ENCODE assay signal across 28 cellular contexts in genomic region chr5:5321137-5321536, GRCh38.
DNase-seq lines count a peak whose midpoint lies in the region; ATAC-seq, FAIRE-seq and TF ChIP-seq lines count a peak whose summit lies in the region.
"Had no signal": no experiment of that assay in that cellular context is flagged by ENCODE, and none has a peak within 500 bp of the region (broad histone marks: within the 10 kb centered on the region; RNA-seq: fewer than 3 reads in every experiment).

No MANE protein-coding gene starts in this region.

- no peak overlapping the region for H3K4me3 Mint-ChIP-seq in nephron progenitor cell
- H3K4me3 Mint-ChIP-seq in stimulated activated effector memory CD8-positive, alpha-beta T cell treated with anti-CD3 and anti-CD28 coated beads, Interleukin-12 subunit alpha, Interleukin-12 subunit beta, amount 100 ng/mL, for 72 hours = no peak overlapping the region
- H3K4me3 Mint-ChIP-seq: CD14-positive monocyte; CD4-positive, alpha-beta memory T cell; CD4-positive, CD25-positive, alpha-beta regulatory T cell; CD8-positive, alpha-beta memory T cell had no signal

- peaks cover 45% of the 10 kb centered on the region for H3K4me1 Mint-ChIP-seq in nephron progenitor cell
- no peaks in the 10 kb centered on the region for H3K4me1 Mint-ChIP-seq in stimulated activated effector memory CD8-positive, alpha-beta T cell treated with anti-CD3 and anti-CD28 coated beads, Interleukin-12 subunit alpha, Interleukin-12 subunit beta, amount 100 ng/mL, for 72 hours
- H3K4me1 Mint-ChIP-seq: CD14-positive monocyte; CD4-positive, alpha-beta memory T cell; CD4-positive, CD25-positive, alpha-beta regulatory T cell; CD8-positive, alpha-beta memory T cell had no signal

- H3K4me1 ChIP-seq in HEK293 (ENCODE audit: control insufficient read depth, insufficient read depth, low read length) (peaks cover 4% of the 10 kb centered on the region; the same call in 1 of the 2 replicates), right cardiac atrium (ENCODE audit: control insufficient read depth, insufficient read depth, low read length) (no peaks in the 10 kb centered on the region)
- H3K4me1 ChIP-seq: BLaER1 had no signal

- POLR2A ChIA-PET in HEK293 (lab: Yijun Ruan, JAX) = no interaction called here

- H3K27me3 ChIP-seq in right cardiac atrium (ENCODE audit: control insufficient read depth, insufficient read depth) = no peaks in the 10 kb centered on the region
- H3K27me3 ChIP-seq: BE2C, BLaER1 had no signal

- H3K27me3 Mint-ChIP-seq in nephron progenitor cell (ENCODE audit: low read depth, poor library complexity) = no peaks in the 10 kb centered on the region
- H3K27me3 Mint-ChIP-seq: CD4-positive, alpha-beta memory T cell; CD4-positive, CD25-positive, alpha-beta regulatory T cell; CD8-positive, alpha-beta memory T cell had no signal

- peaks cover 4% of the 10 kb centered on the region for H3K36me3 Mint-ChIP-seq in nephron progenitor cell (ENCODE audit: low read depth)
- no peaks in the 10 kb centered on the region for H3K36me3 Mint-ChIP-seq in stimulated activated effector memory CD8-positive, alpha-beta T cell treated with anti-CD3 and anti-CD28 coated beads, Interleukin-12 subunit alpha, Interleukin-12 subunit beta, amount 100 ng/mL, for 72 hours
- H3K36me3 Mint-ChIP-seq: CD14-positive monocyte; CD4-positive, CD25-positive, alpha-beta regulatory T cell; CD8-positive, alpha-beta memory T cell had no signal

- CTCF ChIA-PET in HEK293 (lab: Yijun Ruan, JAX) = interaction anchor here (1.2 kb wide), 1 partner anchor 27 kb away, joined by 5 read pairs; no protein-coding TSS in a partner anchor

- no peak for DNase-seq in GM12891 (ENCODE audit: insufficient read length, low spot score)
- no peak for DNase-seq in nephron progenitor cell
- DNase-seq in NCI-H510A treated with DMSO at 0.1 percent for 48 hours (lab: John Stamatoyannopoulos, UW) = no peak
- DNase-seq in NCI-H2029 (lab: John Stamatoyannopoulos, UW) = no peak
- DNase-seq in right cardiac atrium = no peak
- no peak for DNase-seq in stimulated activated effector memory CD8-positive, alpha-beta T cell treated with anti-CD3 and anti-CD28 coated beads, Interleukin-12 subunit alpha, Interleukin-12 subunit beta, amount 100 ng/mL, for 72 hours (ENCODE audit: low spot score in 2 of 2)
- DNase-seq: 8988T; ACHN; BE2C; C1 segment of cervical spinal cord; CD4-positive, alpha-beta memory T cell; CD4-positive, CD25-positive, alpha-beta regulatory T cell; CD8-positive, alpha-beta memory T cell; COR-L47; DMS 273 treated with DMSO at 0.1 percent for 48 hours; DMS153; DMS53; DMS79; DND-41; EL; GDM1 had no signal

- ATAC-seq in right cardiac atrium = no peak
- no peak for ATAC-seq in stimulated activated effector memory CD8-positive, alpha-beta T cell treated with anti-CD3 and anti-CD28 coated beads, Interleukin-12 subunit alpha, Interleukin-12 subunit beta, amount 100 ng/mL, for 72 hours
- ATAC-seq: GM12878 had no signal

- no peaks in the 10 kb centered on the region for H3K36me3 ChIP-seq in HEK293 (ENCODE audit: control insufficient read depth in 2 of 2, insufficient read depth in 1 of 2, low read length in 2 of 2)
- H3K36me3 ChIP-seq: BE2C, BLaER1 had no signal

- H3K9me3 ChIP-seq in HEK293 (ENCODE audit: control insufficient read depth, insufficient read depth, low read depth, low read length) = no peaks in the 10 kb centered on the region
- H3K9me3 ChIP-seq in right cardiac atrium (ENCODE audit: control insufficient read depth, low read length) = peaks cover 5% of the 10 kb centered on the region
- H3K9me3 ChIP-seq: BE2C had no signal

- peak; percentile 40 for FAIRE-seq in GM12891 (lab: Jason Lieb, UNC)
- FAIRE-seq: A204.1, GM12878, GM19239 had no signal

- H3K4me3 ChIP-seq in HEK293 (ENCODE audit: low read depth, low read length) = no peak overlapping the region
- H3K4me3 ChIP-seq in right cardiac atrium (ENCODE audit: low read length) = no peak overlapping the region
- H3K4me3 ChIP-seq: BLaER1, GM12878 had no signal

- no peak for TF ChIP-seq CTCF in HEK293 (tag by site-specific recombination; IDR thresholded peaks at IDR 0.05)
- no peak for TF ChIP-seq CTCF in VCaP (conservative IDR thresholded peaks at IDR 0.05)
- no peak for TF ChIP-seq CTCF in nephron progenitor cell (IDR thresholded peaks at IDR 0.05)

- H3K27ac Mint-ChIP-seq in nephron progenitor cell = peak overlapping the region; percentile 57
- H3K27ac Mint-ChIP-seq in stimulated activated effector memory CD8-positive, alpha-beta T cell treated with anti-CD3 and anti-CD28 coated beads, Interleukin-12 subunit alpha, Interleukin-12 subunit beta, amount 100 ng/mL, for 72 hours = no peak overlapping the region
- H3K27ac Mint-ChIP-seq: CD14-positive monocyte; CD4-positive, alpha-beta memory T cell; CD8-positive, alpha-beta memory T cell had no signal

- H3K27ac ChIP-seq in HEK293 (ENCODE audit: extremely low read depth, low read depth, low read length) = no peak overlapping the region
- H3K27ac ChIP-seq in VCaP = peak overlapping the region; percentile 95
- no peak overlapping the region for H3K27ac ChIP-seq in right cardiac atrium (ENCODE audit: low read length)
- H3K27ac ChIP-seq: BLaER1 had no signal

- peaks cover 4% of the 10 kb centered on the region for H3K9me3 Mint-ChIP-seq in nephron progenitor cell
- H3K9me3 Mint-ChIP-seq in stimulated activated effector memory CD8-positive, alpha-beta T cell treated with anti-CD3 and anti-CD28 coated beads, Interleukin-12 subunit alpha, Interleukin-12 subunit beta, amount 100 ng/mL, for 72 hours = peaks cover 10% of the 10 kb centered on the region

- TF ChIP-seq POLR2A in GM12891 (IDR thresholded peaks at IDR 0.05; ENCODE audit: low read depth, low read length) = no peak

- intact Hi-C loops in right cardiac atrium (cut with DNase I) = no loop called here

- WGBS in right cardiac atrium = 88% methylated on average over 2 of the region's 2 CpGs

TF ChIP-seq in GM12891, 5 proteins besides CTCF, POLR2A, EP300 and RAD21:
- TF ChIP-seq SPI1 (IDR thresholded peaks at IDR 0.05; ENCODE audit: low read depth, low read length) = no peak
- no peak for TF ChIP-seq TAF1 (IDR thresholded peaks at IDR 0.05; ENCODE audit: low read depth, low read length)
- no peak for TF ChIP-seq POU2F2 (IDR thresholded peaks at IDR 0.05; ENCODE audit: low read depth, low read length)
- TF ChIP-seq PAX5 (IDR thresholded peaks at IDR 0.05; ENCODE audit: insufficient read depth, low read length, severe bottlenecking) = no peak
- TF ChIP-seq POLR2AphosphoS5 (IDR thresholded peaks at IDR 0.05; ENCODE audit: low read depth, low read length) = no peak
TF ChIP-seq in GM12891: peak in this region for 0.

TF ChIP-seq in HEK293, 187 proteins besides CTCF, POLR2A, EP300 and RAD21:
- no peak for TF ChIP-seq ZNF37A (tag by site-specific recombination; IDR thresholded peaks at IDR 0.05)
- TF ChIP-seq ZNF530 (tag by site-specific recombination; IDR thresholded peaks at IDR 0.05; ENCODE audit: low read depth) = no peak
- no peak for TF ChIP-seq ZBTB21 (tag by site-specific recombination; IDR thresholded peaks at IDR 0.05)
- no peak for TF ChIP-seq ZNF513 (tag by site-specific recombination; IDR thresholded peaks at IDR 0.05)
- TF ChIP-seq ZNF777 (tag by site-specific recombination; IDR thresholded peaks at IDR 0.05; ENCODE audit: borderline replicate concordance) = no peak
- no peak for TF ChIP-seq ZFHX2 (tag by site-specific recombination; conservative IDR thresholded peaks at IDR 0.05)
- no peak for TF ChIP-seq ZNF701 (tag by site-specific recombination; IDR thresholded peaks at IDR 0.05)
- peak; percentile 95 for TF ChIP-seq ZNF146 (tag by site-specific recombination; IDR thresholded peaks at IDR 0.05)
